ENCODE assay signal across 9 cellular contexts in the genomic region with DNA sequence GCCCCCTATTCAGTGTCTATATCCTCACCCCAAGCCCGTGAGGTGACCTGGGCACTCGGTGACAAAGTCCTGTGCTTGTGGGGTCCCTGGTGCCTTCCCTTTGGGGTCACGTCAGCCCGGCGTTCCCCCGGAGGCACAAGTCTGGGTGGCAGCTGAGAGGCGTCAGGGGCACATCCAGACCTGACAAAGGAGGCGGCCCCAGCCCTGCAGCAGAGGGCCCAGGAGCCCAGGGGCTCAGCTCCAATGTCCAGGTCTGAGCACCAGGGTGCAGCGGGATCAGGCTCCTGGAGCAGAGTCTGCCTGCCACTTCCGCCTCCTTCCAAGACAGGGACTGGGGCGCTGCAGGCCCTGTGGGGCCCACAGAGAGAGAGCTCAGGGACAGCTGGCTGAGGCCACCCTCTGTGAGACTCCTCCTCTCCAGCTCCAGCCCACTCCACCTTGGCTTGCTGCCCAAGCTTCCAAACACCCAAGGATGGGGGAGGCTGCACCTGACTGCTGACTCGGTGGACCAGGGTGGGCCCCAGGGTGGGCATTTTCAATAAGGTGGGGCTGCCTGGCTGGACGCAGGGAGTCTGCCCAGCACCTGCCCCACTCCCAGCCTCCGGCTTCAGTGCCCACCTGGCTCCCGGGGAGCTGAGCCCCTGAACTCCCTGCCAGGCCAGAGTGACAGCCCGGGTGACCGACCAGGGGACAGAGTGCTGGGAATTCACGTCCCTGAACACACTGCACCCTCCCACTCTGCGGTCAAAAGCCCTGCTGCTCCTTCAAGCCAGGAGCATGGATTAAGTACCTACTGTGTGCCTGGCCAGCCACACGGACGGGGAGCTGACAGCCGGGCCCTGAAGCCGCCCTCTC. TPM values are rescaled to one million over a fixed set of nuclear protein-coding genes. Genes with fewer than 3 reads are reported as not detected.
DNase-seq lines count a peak whose midpoint lies in the region; ATAC-seq, FAIRE-seq and TF ChIP-seq lines count a peak whose summit lies in the region.
"Had no signal": no experiment of that assay in that cellular context is flagged by ENCODE, and none has a peak within 500 bp of the region (broad histone marks: within the 10 kb centered on the region; RNA-seq: fewer than 3 reads in every experiment).

No MANE protein-coding gene starts in this region.

- TF ChIP-seq CTCF in RWPE2 (IDR thresholded peaks at IDR 0.05; ENCODE audit: poor library complexity, severe bottlenecking) (no peak), HepG2 (CRISPR knock-in tag; IDR thresholded peaks at IDR 0.05) (no peak), thyroid gland (IDR thresholded peaks at IDR 0.05) (no peak)

- H2AFZ ChIP-seq in HepG2 (ENCODE audit: low read length), result no peak overlapping the region

- H3K4me1 Mint-ChIP-seq in activated CD8-positive, alpha-beta memory T cell treated with anti-CD3 and anti-CD28 coated beads, Interleukin-2, amount 10 ng/mL, durations not matched to agents 7 days and 5 days, result no peaks in the 10 kb centered on the region
- H3K4me1 Mint-ChIP-seq in activated CD8-positive, alpha-beta T cell treated with anti-CD3 and anti-CD28 coated beads, Interleukin-2, amount 10 ng/mL, durations not matched to agents 7 days and 5 days (ENCODE audit: low read depth), result no peaks in the 10 kb centered on the region

- DNase-seq in activated CD8-positive, alpha-beta memory T cell treated with anti-CD3 and anti-CD28 coated beads, Interleukin-2, amount 10 ng/mL, durations not matched to agents 7 days and 5 days, result peak; percentile 37
- DNase-seq in activated CD8-positive, alpha-beta memory T cell treated with anti-CD3 and anti-CD28 coated beads, Interleukin-2, amount 50 U/mL, for 4 hours, result no peak
- peak; percentile 54 for DNase-seq in RWPE2 (ENCODE audit: low spot score)
- no peak for DNase-seq in HepG2 (ENCODE audit: low spot score)
- peak; percentile 84 to 87 for DNase-seq in thyroid gland
- DNase-seq in activated CD8-positive, alpha-beta T cell treated with anti-CD3 and anti-CD28 coated beads, Interleukin-2, amount 10 ng/mL, durations not matched to agents 7 days and 5 days, result no peak
- no peak for DNase-seq in D341Med (ENCODE audit: low spot score)
- no peak for DNase-seq in stimulated activated CD4-positive, alpha-beta T cell treated with anti-CD3 and anti-CD28 coated beads, Interleukin-4, amount 100 ng/mL, for 1 hour
- DNase-seq: AML-193 had no signal

- WGBS in HepG2 (ENCODE audit: low lambda C conversion rate), result 18% methylated on average over 9 of the region's 23 CpGs
- WGBS in thyroid gland, 2 donors, result 59 to 68% methylated on average over 8 to 11 of the region's 23 CpGs

- H4K20me1 ChIP-seq in HepG2 (ENCODE audit: insufficient read depth, low read length), result no peaks in the 10 kb centered on the region

- TF ChIP-seq RAD21 in HepG2 (CRISPR knock-in tag; IDR thresholded peaks at IDR 0.05), result no peak

- no peak overlapping the region for H3K4me3 Mint-ChIP-seq in activated CD8-positive, alpha-beta memory T cell treated with anti-CD3 and anti-CD28 coated beads, Interleukin-2, amount 10 ng/mL, durations not matched to agents 7 days and 5 days
- no peak overlapping the region for H3K4me3 Mint-ChIP-seq in activated CD8-positive, alpha-beta T cell treated with anti-CD3 and anti-CD28 coated beads, Interleukin-2, amount 10 ng/mL, durations not matched to agents 7 days and 5 days

- peaks cover 11% of the 10 kb centered on the region for H3K27me3 Mint-ChIP-seq in activated CD8-positive, alpha-beta memory T cell treated with anti-CD3 and anti-CD28 coated beads, Interleukin-2, amount 10 ng/mL, durations not matched to agents 7 days and 5 days
- H3K27me3 Mint-ChIP-seq in activated CD8-positive, alpha-beta T cell treated with anti-CD3 and anti-CD28 coated beads, Interleukin-2, amount 10 ng/mL, durations not matched to agents 7 days and 5 days (ENCODE audit: low read depth), result peaks cover 12% of the 10 kb centered on the region

- H3K36me3 ChIP-seq in RWPE2 (ENCODE audit: low read depth) (no peaks in the 10 kb centered on the region), HepG2 (replicated peaks in 1 of 2; ENCODE audit: control insufficient read depth in 1 of 2, insufficient read depth in 2 of 2, low read length in 2 of 2) (no peaks in the 10 kb centered on the region), thyroid gland (no peaks in the 10 kb centered on the region)

- TF ChIP-seq POLR2A in HepG2 (IDR thresholded peaks at IDR 0.05; ENCODE audit: insufficient read depth in 1 of 2, low read depth in 2 of 2, low read length in 2 of 2) (no peak), thyroid gland (IDR thresholded peaks at IDR 0.05) (no peak)

- no peak for FAIRE-seq in HepG2 (lab: Jason Lieb, UNC)

- no peaks in the 10 kb centered on the region for H3K4me1 ChIP-seq in RWPE2 (ENCODE audit: insufficient read depth, poor library complexity, severe bottlenecking)
- H3K4me1 ChIP-seq in HepG2 (ENCODE audit: insufficient read depth, low read length), result peaks cover 17% of the 10 kb centered on the region
- peaks cover 9 to 26% of the 10 kb centered on the region in 2 donors for H3K4me1 ChIP-seq in thyroid gland

- ATAC-seq in activated CD8-positive, alpha-beta memory T cell treated with anti-CD3 and anti-CD28 coated beads, Interleukin-2, amount 10 ng/mL, durations not matched to agents 7 days and 5 days, result no peak
- peak; percentile 47 for ATAC-seq in RWPE2 (ENCODE audit: low read depth)
- ATAC-seq in HepG2, result peak; percentile 22
- no peak for ATAC-seq in activated CD8-positive, alpha-beta T cell treated with anti-CD3 and anti-CD28 coated beads, Interleukin-2, amount 10 ng/mL, durations not matched to agents 7 days and 5 days

- POLR2A ChIA-PET in HepG2 (lab: Yijun Ruan, JAX), result no interaction called here
- POLR2A ChIA-PET in activated CD8-positive, alpha-beta T cell treated with anti-CD3 and anti-CD28 coated beads, Interleukin-2, amount 10 ng/mL, durations not matched to agents 7 days and 5 days (lab: Charles Lee), result no interaction called here

- intact Hi-C loops in HepG2 (cut with micrococcal nuclease; ENCODE audit: unreplicated experiment) (no loop called here), thyroid gland (cut with DNase I) (no loop called here)

- H3K9me3 Mint-ChIP-seq in activated CD8-positive, alpha-beta memory T cell treated with anti-CD3 and anti-CD28 coated beads, Interleukin-2, amount 10 ng/mL, durations not matched to agents 7 days and 5 days (ENCODE audit: low read depth), result no peaks in the 10 kb centered on the region
- H3K9me3 Mint-ChIP-seq in activated CD8-positive, alpha-beta T cell treated with anti-CD3 and anti-CD28 coated beads, Interleukin-2, amount 10 ng/mL, durations not matched to agents 7 days and 5 days (ENCODE audit: insufficient read depth), result no peaks in the 10 kb centered on the region

- H3K9ac ChIP-seq in HepG2 (ENCODE audit: insufficient read depth, low read depth, low read length), result no peak overlapping the region

- BruUV-seq in HepG2 (replicated peaks; lab: Mats Ljungman, UMichigan), result no TSS peak

- H3K27ac Mint-ChIP-seq in activated CD8-positive, alpha-beta memory T cell treated with anti-CD3 and anti-CD28 coated beads, Interleukin-2, amount 10 ng/mL, durations not matched to agents 7 days and 5 days, result no peak overlapping the region
- no peak overlapping the region for H3K27ac Mint-ChIP-seq in activated CD8-positive, alpha-beta T cell treated with anti-CD3 and anti-CD28 coated beads, Interleukin-2, amount 10 ng/mL, durations not matched to agents 7 days and 5 days

- H3K4me3 ChIP-seq in RWPE2 (ENCODE audit: severe bottlenecking) (no peak overlapping the region), HepG2 (replicated peaks in 1 of 3; ENCODE audit: insufficient read depth in 1 of 3, low read depth in 2 of 3, low read length in 3 of 3) (no peak overlapping the region; a peak in 1 of 6 replicates), thyroid gland (replicated peaks in 1 of 3) (no peak overlapping the region)

- H3K27ac ChIP-seq in RWPE2 (ENCODE audit: poor library complexity, severe bottlenecking), result no peak overlapping the region
- no peak overlapping the region for H3K27ac ChIP-seq in HepG2 (ENCODE audit: extremely low read length, insufficient read depth, low read length)
- H3K27ac ChIP-seq in thyroid gland, result peak overlapping the region in 1 of 3 donors; percentile 36

- H3K4me2 ChIP-seq in HepG2 (ENCODE audit: low read depth, low read length), result no peak overlapping the region

- peaks cover 41% of the 10 kb centered on the region for H3K27me3 ChIP-seq in RWPE2 (ENCODE audit: insufficient read depth, poor library complexity, severe bottlenecking)
- peaks cover 9 to 45% of the 10 kb centered on the region in 2 experiments for H3K27me3 ChIP-seq in HepG2 (ENCODE audit: control insufficient read depth in 1 of 2, insufficient read depth in 2 of 2, low read length in 2 of 2)
- H3K27me3 ChIP-seq in thyroid gland, result no peaks in the 10 kb centered on the region

- TF ChIP-seq EP300 in HepG2 (IDR thresholded peaks at IDR 0.05; ENCODE audit: low read depth in 2 of 2, low read length in 2 of 2) (no peak), HepG2 (CRISPR knock-in tag; IDR thresholded peaks at IDR 0.05; ENCODE audit: borderline replicate concordance) (no peak)

- no peaks in the 10 kb centered on the region for H3K36me3 Mint-ChIP-seq in activated CD8-positive, alpha-beta memory T cell treated with anti-CD3 and anti-CD28 coated beads, Interleukin-2, amount 10 ng/mL, durations not matched to agents 7 days and 5 days
- H3K36me3 Mint-ChIP-seq in activated CD8-positive, alpha-beta T cell treated with anti-CD3 and anti-CD28 coated beads, Interleukin-2, amount 10 ng/mL, durations not matched to agents 7 days and 5 days (ENCODE audit: low read depth), result no peaks in the 10 kb centered on the region

- in situ Hi-C loops in HepG2 (cut with HindIII; ENCODE audit: extremely low pct_ligation_motif_present, low pct_unique_long_range_greater_than_20kb), result no loop called here

- CTCF ChIA-PET in activated CD8-positive, alpha-beta memory T cell treated with anti-CD3 and anti-CD28 coated beads, Interleukin-2, amount 10 ng/mL, durations not matched to agents 7 days and 5 days (lab: Charles Lee), result no interaction called here
- CTCF ChIA-PET in HepG2 (lab: Yijun Ruan, JAX; ENCODE audit: low intra/inter-chr PET ratio, low total read pairs), result no interaction called here
- CTCF ChIA-PET in activated CD8-positive, alpha-beta T cell treated with anti-CD3 and anti-CD28 coated beads, Interleukin-2, amount 10 ng/mL, durations not matched to agents 7 days and 5 days (lab: Charles Lee), result interaction anchor here (1.3 kb wide), 1 partner anchor 15 kb away, joined by 3 read pairs; no protein-coding TSS in a partner anchor

- H3K9me3 ChIP-seq in RWPE2 (ENCODE audit: severe bottlenecking) (no peaks in the 10 kb centered on the region), HepG2 (ENCODE audit: low read length) (no peaks in the 10 kb centered on the region), thyroid gland (no peaks in the 10 kb centered on the region)

- H3K79me2 ChIP-seq in HepG2 (ENCODE audit: insufficient read depth, low read length), result no peaks in the 10 kb centered on the region

RNA-seq across cellular contexts. Expression of gene KNDC1, which starts 1.0 kb away (rescaled TPM):
- total RNA-seq in activated CD8-positive, alpha-beta memory T cell treated with anti-CD3 and anti-CD28 coated beads, Interleukin-2, amount 10 ng/mL, durations not matched to agents 7 days and 5 days, result under 1 TPM in 1 of 2 experiments, not detected in 1; 0.32 TPM
- total RNA-seq in HepG2 (2016; rRNA removed; fragmentation: Illumina TruSeq; extraction: Trizol), result 0.44 TPM in 1 of 2 replicates, not detected in the other
- not detected in 2 replicates for total RNA-seq in HepG2 (2016; cell fraction: cytosol; rRNA removed; fragmentation: Illumina TruSeq; extraction: Trizol; ENCODE audit: low read depth)
- not detected in 2 replicates for total RNA-seq in HepG2 (2016; cell fraction: insoluble cytoplasmic fraction; rRNA removed; fragmentation: Illumina TruSeq; extraction: Trizol)
- 0.38 TPM in 1 of 2 replicates, not detected in the other for total RNA-seq in HepG2 (2016; cell fraction: membrane; rRNA removed; fragmentation: Illumina TruSeq; extraction: Trizol)
- total RNA-seq in HepG2 (2016; cell fraction: nucleus; rRNA removed; fragmentation: Illumina TruSeq; extraction: Trizol), result not detected in 2 replicates
- 0.56 and 0.69 TPM in 2 replicates for polyA plus RNA-seq in HepG2 (2011; rRNA removed)
- polyA plus RNA-seq in HepG2 (2011; cell fraction: cytosol; rRNA removed), result 0.09 and 0.66 TPM in 2 replicates
- polyA plus RNA-seq in HepG2 (2011; cell fraction: nucleus; rRNA removed), result 1.3 and 3.3 TPM in 2 replicates
- polyA plus RNA-seq in HepG2 (2012), result 0.17 TPM in 1 of 2 replicates, not detected in the other
- 0.03 and 0.17 TPM in 2 replicates for polyA plus RNA-seq in HepG2 (2016; cell fraction: cytosol; fragmentation: Illumina TruSeq; extraction: Trizol; ENCODE audit: low read depth)
- not detected in 2 replicates for polyA plus RNA-seq in HepG2 (2016; cell fraction: insoluble cytoplasmic fraction; fragmentation: Illumina TruSeq; extraction: Trizol; ENCODE audit: low read depth)
- polyA plus RNA-seq in HepG2 (2016; cell fraction: membrane; fragmentation: Illumina TruSeq; extraction: Trizol; ENCODE audit: low read depth), result 0.03 TPM in 1 of 2 replicates, not detected in the other
- polyA plus RNA-seq in HepG2 (2016; cell fraction: nucleus; fragmentation: Illumina TruSeq; extraction: Trizol; ENCODE audit: insufficient read depth, low read depth), result not detected in 2 replicates
- 0.09 and 4.0 TPM in 2 replicates for polyA minus RNA-seq in HepG2 (2011; rRNA and poly(A)+ RNA removed; ENCODE audit: low replicate concordance)
- polyA minus RNA-seq in HepG2 (2011; cell fraction: cytosol; rRNA and poly(A)+ RNA removed), result 0.53 and 1.8 TPM in 2 replicates
- 0.12 and 2.4 TPM in 2 replicates for polyA minus RNA-seq in HepG2 (2011; cell fraction: nucleus; rRNA and poly(A)+ RNA removed)
- 1 to 10 TPM; 2.1 to 9.3 (median 3.5) TPM for total RNA-seq in thyroid gland
- total RNA-seq in activated CD8-positive, alpha-beta T cell treated with anti-CD3 and anti-CD28 coated beads, Interleukin-2, amount 10 ng/mL, durations not matched to agents 7 days and 5 days, result under 1 TPM; 0.21 to 0.32 TPM

Comparison
In these comparisons a context has a peak if more than half of its experiments do, and no peak if none do; other contexts are left out.
1. DNase-seq: peak in activated CD8-positive, alpha-beta memory T cell treated with anti-CD3 and anti-CD28 coated beads, Interleukin-2, amount 10 ng/mL, durations not matched to agents 7 days and 5 days (single experiment), RWPE2 (single experiment) and thyroid gland (2 of 2); none in activated CD8-positive, alpha-beta memory T cell treated with anti-CD3 and anti-CD28 coated beads, Interleukin-2, amount 50 U/mL, for 4 hours (single experiment), HepG2 (single experiment), activated CD8-positive, alpha-beta T cell treated with anti-CD3 and anti-CD28 coated beads, Interleukin-2, amount 10 ng/mL, durations not matched to agents 7 days and 5 days (single experiment), D341Med (single experiment) and stimulated activated CD4-positive, alpha-beta T cell treated with anti-CD3 and anti-CD28 coated beads, Interleukin-4, amount 100 ng/mL, for 1 hour (single experiment).
2. ATAC-seq: peak in RWPE2 (single experiment) and HepG2 (single experiment); none in activated CD8-positive, alpha-beta memory T cell treated with anti-CD3 and anti-CD28 coated beads, Interleukin-2, amount 10 ng/mL, durations not matched to agents 7 days and 5 days (single experiment) and activated CD8-positive, alpha-beta T cell treated with anti-CD3 and anti-CD28 coated beads, Interleukin-2, amount 10 ng/mL, durations not matched to agents 7 days and 5 days (single experiment).